1 cellular context compared by ENCODE assay signal in genomic region chr18:72460210-72460680, GRCh38.
TF ChIP-seq lines count a peak whose summit lies in the region.

No MANE protein-coding gene starts in this region.

TF ChIP-seq in SK-N-SH, 30 proteins besides CTCF, POLR2A, EP300 and RAD21 (continued from another document):
- TF ChIP-seq USF1 (IDR thresholded peaks at IDR 0.05; ENCODE audit: borderline replicate concordance, low read depth) (no peak), RFX5 (IDR thresholded peaks at IDR 0.05; ENCODE audit: low read length) (no peak), CHD2 (IDR thresholded peaks at IDR 0.05; ENCODE audit: low read length, partially characterized antibody) (no peak), NRF1 (IDR thresholded peaks at IDR 0.05; ENCODE audit: low read depth, low read length) (no peak), REST (IDR thresholded peaks at IDR 0.05; ENCODE audit: low read depth, low read length) (no peak), USF2 (IDR thresholded peaks at IDR 0.05; ENCODE audit: borderline replicate concordance, low read depth, low read length) (no peak), EZH2phosphoT487 (IDR thresholded peaks at IDR 0.05; ENCODE audit: borderline replicate concordance, low read depth) (no peak), YY1 (IDR thresholded peaks at IDR 0.05; ENCODE audit: low read depth) (no peak), MXI1 (IDR thresholded peaks at IDR 0.05; ENCODE audit: low read depth, low read length) (no peak)
TF ChIP-seq in SK-N-SH: peak in this region for 9.
